In genomic region chr11:76885390-76886097, GRCh38 we compare ENCODE assay signal across 10 cellular contexts. TPM values are rescaled to one million over a fixed set of nuclear protein-coding genes. Genes with fewer than 3 reads are reported as not detected.
DNase-seq lines count a peak whose midpoint lies in the region; ATAC-seq and TF ChIP-seq lines count a peak whose summit lies in the region.
"Had no signal": no experiment of that assay in that cellular context is flagged by ENCODE, and none has a peak within 500 bp of the region (broad histone marks: within the 10 kb centered on the region; RNA-seq: fewer than 3 reads in every experiment).

No MANE protein-coding gene starts in this region.

- peaks cover 8% of the 10 kb centered on the region for H3K36me3 Mint-ChIP-seq in activated CD4-positive, alpha-beta T cell treated with anti-CD3 and anti-CD28 coated beads for 36 hours (ENCODE audit: low read depth)
- peaks cover 2% of the 10 kb centered on the region for H3K36me3 Mint-ChIP-seq in activated CD4-positive, alpha-beta T cell treated with anti-CD3 and anti-CD28 coated beads, Interleukin-2, amount 10 ng/mL, durations not matched to agents 7 days and 5 days (ENCODE audit: low read depth)

- intact Hi-C loops in activated CD4-positive, alpha-beta T cell treated with anti-CD3 and anti-CD28 coated beads for 36 hours (cut with DNase I, micrococcal nuclease) = no loop called here
- intact Hi-C loops in dorsolateral prefrontal cortex (cut with DNase I) = loop anchor here in 1 of 2 donors (5.0 kb wide), 1 partner anchor 37 kb away; no protein-coding TSS in a partner anchor

- ATAC-seq in activated CD4-positive, alpha-beta T cell treated with anti-CD3 and anti-CD28 coated beads for 36 hours = peak; percentile 42
- ATAC-seq in GM18498 (IDR thresholded peaks at IDR 0.05; ENCODE audit: unreplicated experiment) = no peak
- ATAC-seq in HG03108 (IDR thresholded peaks at IDR 0.05; ENCODE audit: unreplicated experiment) = no peak

- CTCF ChIA-PET in activated CD4-positive, alpha-beta T cell treated with anti-CD3 and anti-CD28 coated beads for 36 hours (lab: Charles Lee) = interaction anchor here (0.6 kb wide), 1 partner anchor 87 kb away, joined by 3 read pairs; no protein-coding TSS in a partner anchor
- CTCF ChIA-PET in activated CD4-positive, alpha-beta T cell treated with anti-CD3 and anti-CD28 coated beads, Interleukin-2, amount 10 ng/mL, durations not matched to agents 7 days and 5 days (lab: Charles Lee) = no interaction called here

- POLR2A ChIA-PET in activated CD4-positive, alpha-beta T cell treated with anti-CD3 and anti-CD28 coated beads for 36 hours (lab: Charles Lee) = no interaction called here
- POLR2A ChIA-PET in activated CD4-positive, alpha-beta T cell treated with anti-CD3 and anti-CD28 coated beads, Interleukin-2, amount 10 ng/mL, durations not matched to agents 7 days and 5 days (lab: Charles Lee) = no interaction called here

- H3K27ac Mint-ChIP-seq in activated CD4-positive, alpha-beta T cell treated with anti-CD3 and anti-CD28 coated beads for 36 hours = no peak overlapping the region
- H3K27ac Mint-ChIP-seq in activated CD4-positive, alpha-beta T cell treated with anti-CD3 and anti-CD28 coated beads, Interleukin-2, amount 10 ng/mL, durations not matched to agents 7 days and 5 days = no peak overlapping the region

- TF ChIP-seq CTCF in dorsolateral prefrontal cortex (IDR thresholded peaks at IDR 0.05 in 54 of 56, conservative IDR thresholded peaks at IDR 0.05 in 2 of 56; ENCODE audit: low read depth in 1 of 56, partially characterized antibody in 56 of 56) = no peak

- no peaks in the 10 kb centered on the region for H3K9me3 Mint-ChIP-seq in activated CD4-positive, alpha-beta T cell treated with anti-CD3 and anti-CD28 coated beads for 36 hours (ENCODE audit: low read depth)
- H3K9me3 Mint-ChIP-seq in activated CD4-positive, alpha-beta T cell treated with anti-CD3 and anti-CD28 coated beads, Interleukin-2, amount 10 ng/mL, durations not matched to agents 7 days and 5 days = no peaks in the 10 kb centered on the region

- peak; percentile 15 for DNase-seq in activated CD4-positive, alpha-beta T cell treated with anti-CD3 and anti-CD28 coated beads for 36 hours
- DNase-seq in activated CD4-positive, alpha-beta T cell treated with anti-CD3 and anti-CD28 coated beads, Interleukin-2, amount 10 ng/mL, durations not matched to agents 7 days and 5 days = no peak
- DNase-seq in MG63 (peak; percentile 57), dorsolateral prefrontal cortex (no peak), renal cortical epithelial cell (ENCODE audit: low read depth) (peak; percentile 97)
- DNase-seq in activated CD4-positive, CD25-positive, alpha-beta regulatory T cell treated with anti-CD3 and anti-CD28 coated beads, Interleukin-2, amount 50 U/mL, for 72 hours = no peak
- DNase-seq: activated gamma-delta T cell treated with Interleukin-2 at 50 U/mL for 16 hours, sigmoid colon had no signal

- no peaks in the 10 kb centered on the region for H3K27me3 Mint-ChIP-seq in activated CD4-positive, alpha-beta T cell treated with anti-CD3 and anti-CD28 coated beads for 36 hours
- no peaks in the 10 kb centered on the region for H3K27me3 Mint-ChIP-seq in activated CD4-positive, alpha-beta T cell treated with anti-CD3 and anti-CD28 coated beads, Interleukin-2, amount 10 ng/mL, durations not matched to agents 7 days and 5 days

- H3K27ac ChIP-seq in dorsolateral prefrontal cortex = peak overlapping the region in 42 of 59 donors; percentile 1 to 99 (median 74)
- H3K27ac ChIP-seq: sigmoid colon had no signal

- H3K4me3 ChIP-seq in MG63 (no peak overlapping the region), dorsolateral prefrontal cortex (no peak overlapping the region)
- H3K4me3 ChIP-seq: sigmoid colon had no signal

- no peaks in the 10 kb centered on the region for H3K9me3 ChIP-seq in MG63
- H3K9me3 ChIP-seq: sigmoid colon had no signal

- no peak overlapping the region for H3K4me3 Mint-ChIP-seq in activated CD4-positive, alpha-beta T cell treated with anti-CD3 and anti-CD28 coated beads for 36 hours
- H3K4me3 Mint-ChIP-seq in activated CD4-positive, alpha-beta T cell treated with anti-CD3 and anti-CD28 coated beads, Interleukin-2, amount 10 ng/mL, durations not matched to agents 7 days and 5 days = no peak overlapping the region

- peaks cover 10% of the 10 kb centered on the region for H3K4me1 Mint-ChIP-seq in activated CD4-positive, alpha-beta T cell treated with anti-CD3 and anti-CD28 coated beads for 36 hours
- H3K4me1 Mint-ChIP-seq in activated CD4-positive, alpha-beta T cell treated with anti-CD3 and anti-CD28 coated beads, Interleukin-2, amount 10 ng/mL, durations not matched to agents 7 days and 5 days = peaks cover 16% of the 10 kb centered on the region

- no peaks in the 10 kb centered on the region for H3K36me3 ChIP-seq in MG63
- H3K36me3 ChIP-seq: sigmoid colon had no signal

- no peaks in the 10 kb centered on the region for H3K27me3 ChIP-seq in MG63
- H3K27me3 ChIP-seq in dorsolateral prefrontal cortex = no peaks in the 10 kb centered on the region
- H3K27me3 ChIP-seq: sigmoid colon had no signal

RNA-seq across cellular contexts. Expression of gene ACER3, which starts 24.8 kb away (rescaled TPM):
- 10 to 100 TPM in 1 of 2 experiments, 1 to 10 TPM in 1; 8.9 to 10.3 TPM for total RNA-seq in activated CD4-positive, alpha-beta T cell treated with anti-CD3 and anti-CD28 coated beads for 36 hours
- total RNA-seq in activated CD4-positive, alpha-beta T cell treated with anti-CD3 and anti-CD28 coated beads, Interleukin-2, amount 10 ng/mL, durations not matched to agents 7 days and 5 days = 10 to 100 TPM; 10.7 to 12.5 TPM
- 15.8 and 56.2 TPM in 2 replicates for total RNA-seq in MG63 (2014; rRNA removed; shearing (Covaris generic); ENCODE audit: low replicate concordance)
- total RNA-seq in dorsolateral prefrontal cortex = 10 to 100 TPM; 24.6 to 97.5 (median 41.3) TPM
- total RNA-seq in renal cortical epithelial cell = 15.1 and 19.4 TPM in 2 replicates

Comparison
In these comparisons a context has a peak if more than half of its experiments do, and no peak if none do; other contexts are left out.
1. DNase-seq: peak in activated CD4-positive, alpha-beta T cell treated with anti-CD3 and anti-CD28 coated beads for 36 hours (single experiment), MG63 (single experiment) and renal cortical epithelial cell (single experiment); none in activated CD4-positive, alpha-beta T cell treated with anti-CD3 and anti-CD28 coated beads, Interleukin-2, amount 10 ng/mL, durations not matched to agents 7 days and 5 days (single experiment), dorsolateral prefrontal cortex (0 of 10) and activated CD4-positive, CD25-positive, alpha-beta regulatory T cell treated with anti-CD3 and anti-CD28 coated beads, Interleukin-2, amount 50 U/mL, for 72 hours (single experiment).